ENCODE assay signal across 22 cellular contexts in the genomic region with DNA sequence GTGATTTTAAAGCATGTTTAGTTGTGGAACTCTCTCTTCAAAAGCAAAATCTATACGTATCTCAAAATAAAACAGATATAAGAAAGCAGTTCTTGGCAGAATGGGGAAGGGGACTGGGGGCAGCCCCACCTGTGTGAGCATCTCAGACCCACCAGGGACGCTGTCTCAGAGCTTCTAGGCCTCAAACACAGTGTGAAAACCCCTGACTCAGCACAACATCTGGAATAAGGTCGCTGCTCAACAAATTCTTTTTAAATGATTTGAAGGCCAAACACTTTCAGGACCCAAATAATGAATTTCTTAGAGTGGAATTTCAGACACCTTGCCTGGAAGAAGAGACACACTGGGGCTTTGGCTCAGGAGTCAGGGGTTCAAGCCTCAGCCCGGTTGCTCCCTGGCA. TPM values are rescaled to one million over a fixed set of nuclear protein-coding genes. Genes with fewer than 3 reads are reported as not detected.
A peak's percentile ranks its signal among the peaks of the same experiment; 100 is the strongest.
DNase-seq lines count a peak whose midpoint lies in the region; ATAC-seq, FAIRE-seq and TF ChIP-seq lines count a peak whose summit lies in the region.
"Had no signal": no experiment of that assay in that cellular context is flagged by ENCODE, and none has a peak within 500 bp of the region (broad histone marks: within the 10 kb centered on the region; RNA-seq: fewer than 3 reads in every experiment).

No MANE protein-coding gene starts in this region.

- in situ Hi-C loops in HepG2 (cut with HindIII; ENCODE audit: extremely low pct_ligation_motif_present, low pct_unique_long_range_greater_than_20kb) (no loop called here), K562 (cut with MboI) (no loop called here)

- H3K4me1 Mint-ChIP-seq in type B pancreatic cell (ENCODE audit: unreplicated experiment): peaks cover 31% of the 10 kb centered on the region
- no peaks in the 10 kb centered on the region for H3K4me1 Mint-ChIP-seq in activated CD4-positive, alpha-beta T cell treated with anti-CD3 and anti-CD28 coated beads for 36 hours
- H3K4me1 Mint-ChIP-seq: IgD-negative memory B cell had no signal

- H3K27me3 Mint-ChIP-seq in type B pancreatic cell: peaks cover 4% of the 10 kb centered on the region
- no peaks in the 10 kb centered on the region for H3K27me3 Mint-ChIP-seq in activated CD4-positive, alpha-beta T cell treated with anti-CD3 and anti-CD28 coated beads for 36 hours
- H3K27me3 Mint-ChIP-seq: CD4-positive, alpha-beta T cell; IgD-negative memory B cell had no signal

- no peak overlapping the region for H3K9ac ChIP-seq in HepG2 (ENCODE audit: insufficient read depth, low read depth, low read length)
- H3K9ac ChIP-seq in K562 (ENCODE audit: insufficient read depth in 1 of 2, low read depth in 2 of 2, low read length in 2 of 2): no peak overlapping the region

- H3K79me2 ChIP-seq in HepG2 (ENCODE audit: insufficient read depth, low read length): no peaks in the 10 kb centered on the region
- no peaks in the 10 kb centered on the region for H3K79me2 ChIP-seq in K562 (ENCODE audit: control insufficient read depth, insufficient read depth, low read length)

- BruUV-seq in HepG2 (replicated peaks; lab: Mats Ljungman, UMichigan) (no TSS peak), K562 (replicated peaks; lab: Mats Ljungman, UMichigan) (no TSS peak)

- FAIRE-seq in HepG2 (lab: Jason Lieb, UNC) (no peak), K562 (lab: Jason Lieb, UNC) (no peak)
- FAIRE-seq: D721Med, G401.6, GM12892, GM18507 had no signal

- 0 out of 2 replicates have a peak, but pooled peaks cover 6% of the 10 kb centered on the region for H3K4me1 ChIP-seq in HepG2 (ENCODE audit: insufficient read depth, low read length)
- H3K4me1 ChIP-seq in right lobe of liver: peaks cover 0 to 19% (median 0%) of the 10 kb centered on the region in 4 donors
- H3K4me1 ChIP-seq in K562 (replicated peaks in 1 of 2; ENCODE audit: control insufficient read depth in 2 of 2, insufficient read depth in 2 of 2, low read length in 2 of 2): peaks cover 3 to 9% of the 10 kb centered on the region in 2 experiments; a peak in 4 of 5 replicates
- H3K4me1 ChIP-seq: Caco-2 had no signal

- no peak for TF ChIP-seq POLR2A in HepG2 (IDR thresholded peaks at IDR 0.05; ENCODE audit: insufficient read depth in 1 of 2, low read depth in 2 of 2, low read length in 2 of 2)
- no peak for TF ChIP-seq POLR2A in right lobe of liver (IDR thresholded peaks at IDR 0.05)
- TF ChIP-seq POLR2A in K562 (conservative IDR thresholded peaks at IDR 0.05): no peak

- H3K9me1 ChIP-seq in K562 (ENCODE audit: control insufficient read depth, insufficient read depth, low read length): peaks cover 5% of the 10 kb centered on the region

- peak overlapping the region; percentile 27 for H3K27ac Mint-ChIP-seq in type B pancreatic cell
- no peak overlapping the region for H3K27ac Mint-ChIP-seq in activated CD4-positive, alpha-beta T cell treated with anti-CD3 and anti-CD28 coated beads for 36 hours
- H3K27ac Mint-ChIP-seq: CD4-positive, alpha-beta T cell had no signal

- no peak for TF ChIP-seq CTCF in HepG2 (CRISPR knock-in tag; IDR thresholded peaks at IDR 0.05)
- no peak for TF ChIP-seq CTCF in right lobe of liver (IDR thresholded peaks at IDR 0.05)
- TF ChIP-seq CTCF in K562 (IDR thresholded peaks at IDR 0.05 in 2 of 3, conservative IDR thresholded peaks at IDR 0.05 in 1 of 3; ENCODE audit: insufficient read depth in 2 of 3, low read depth in 1 of 3, low read length in 3 of 3): no peak
- TF ChIP-seq CTCF in type B pancreatic cell (conservative IDR thresholded peaks at IDR 0.05): no peak

- no peak for TF ChIP-seq EP300 in HepG2 (IDR thresholded peaks at IDR 0.05; ENCODE audit: low read depth in 2 of 2, low read length in 2 of 2)
- no peak for TF ChIP-seq EP300 in HepG2 (CRISPR knock-in tag; IDR thresholded peaks at IDR 0.05; ENCODE audit: borderline replicate concordance)
- no peak for TF ChIP-seq EP300 in K562 (IDR thresholded peaks at IDR 0.05; ENCODE audit: low read length)

- peaks cover 3 to 29% of the 10 kb centered on the region in 2 experiments; a peak in 3 of 5 replicates for H3K27me3 ChIP-seq in HepG2 (ENCODE audit: control insufficient read depth in 1 of 2, insufficient read depth in 2 of 2, low read length in 2 of 2)
- H3K27me3 ChIP-seq in right lobe of liver: no peaks in the 10 kb centered on the region
- H3K27me3 ChIP-seq in K562 (ENCODE audit: control insufficient read depth in 2 of 2, insufficient read depth in 2 of 2, low read length in 2 of 2): peaks cover 27 to 41% of the 10 kb centered on the region in 2 experiments

- no peak for TF ChIP-seq RAD21 in HepG2 (CRISPR knock-in tag; IDR thresholded peaks at IDR 0.05)
- no peak for TF ChIP-seq RAD21 in K562 (CRISPR knock-in tag; conservative IDR thresholded peaks at IDR 0.05 in 1 of 2, IDR thresholded peaks at IDR 0.05 in 1 of 2)

- WGBS in HepG2 (ENCODE audit: low lambda C conversion rate): 37% methylated on average over 4 of the region's 4 CpGs
- WGBS in right lobe of liver (ENCODE audit: insufficient coverage, low coverage, low lambda C conversion rate, missing lambda C conversion rate): 63% methylated on average over 4 of the region's 4 CpGs
- 11% methylated on average over 4 of the region's 4 CpGs for WGBS in K562 (ENCODE audit: insufficient coverage, low coverage, missing lambda C conversion rate)

- H3K4me3 Mint-ChIP-seq in type B pancreatic cell: no peak overlapping the region
- no peak overlapping the region for H3K4me3 Mint-ChIP-seq in activated CD4-positive, alpha-beta T cell treated with anti-CD3 and anti-CD28 coated beads for 36 hours
- H3K4me3 Mint-ChIP-seq: CD4-positive, alpha-beta T cell; IgD-negative memory B cell had no signal

- H4K20me1 ChIP-seq in HepG2 (ENCODE audit: insufficient read depth, low read length) (no peaks in the 10 kb centered on the region), K562 (replicated peaks; ENCODE audit: control insufficient read depth, insufficient read depth, low read length) (no peaks in the 10 kb centered on the region)

- no peaks in the 10 kb centered on the region for H3K36me3 Mint-ChIP-seq in type B pancreatic cell
- H3K36me3 Mint-ChIP-seq in activated CD4-positive, alpha-beta T cell treated with anti-CD3 and anti-CD28 coated beads for 36 hours (ENCODE audit: low read depth): no peaks in the 10 kb centered on the region
- H3K36me3 Mint-ChIP-seq: IgD-negative memory B cell had no signal

- H3K36me3 ChIP-seq in HepG2 (replicated peaks in 1 of 2; ENCODE audit: control insufficient read depth in 1 of 2, insufficient read depth in 2 of 2, low read length in 2 of 2) (no peaks in the 10 kb centered on the region), right lobe of liver (no peaks in the 10 kb centered on the region), K562 (ENCODE audit: control insufficient read depth, insufficient read depth, low read length) (no peaks in the 10 kb centered on the region)
- H3K36me3 ChIP-seq: HAP-1 had no signal

- H3K4me2 ChIP-seq in HepG2 (ENCODE audit: low read depth, low read length) (no peak overlapping the region), K562 (ENCODE audit: insufficient read depth, low read length) (no peak overlapping the region)

- no peak overlapping the region for H3K4me3 ChIP-seq in HepG2 (replicated peaks in 1 of 3; ENCODE audit: insufficient read depth in 1 of 3, low read depth in 2 of 3, low read length in 3 of 3)
- no peak overlapping the region for H3K4me3 ChIP-seq in right lobe of liver
- no peak overlapping the region for H3K4me3 ChIP-seq in K562
- H3K4me3 ChIP-seq: HAP-1 had no signal

- POLR2A ChIA-PET in HepG2 (lab: Yijun Ruan, JAX): no interaction called here
- POLR2A ChIA-PET in K562 (lab: Yijun Ruan, JAX): interaction anchor here (0.6 kb wide), 1 partner anchor 156 kb away, joined by 3 read pairs; no protein-coding TSS in a partner anchor
- POLR2A ChIA-PET in activated CD4-positive, alpha-beta T cell treated with anti-CD3 and anti-CD28 coated beads for 36 hours (lab: Charles Lee): no interaction called here

- ATAC-seq in HepG2 (no peak), right lobe of liver (no peak), K562 (no peak), HG02973 (IDR thresholded peaks at IDR 0.05; ENCODE audit: unreplicated experiment) (no peak)
- ATAC-seq in activated CD4-positive, alpha-beta T cell treated with anti-CD3 and anti-CD28 coated beads for 36 hours: no peak

- H3K9me3 ChIP-seq in HepG2 (ENCODE audit: low read length) (no peaks in the 10 kb centered on the region), right lobe of liver (no peaks in the 10 kb centered on the region), K562 (replicated peaks; ENCODE audit: control insufficient read depth, insufficient read depth, low read depth, low read length) (no peaks in the 10 kb centered on the region)
- H3K9me3 ChIP-seq: Caco-2, HAP-1 had no signal

- H3K27ac ChIP-seq in HepG2 (ENCODE audit: extremely low read length, insufficient read depth, low read length): no peak overlapping the region
- no peak overlapping the region for H3K27ac ChIP-seq in right lobe of liver
- H3K27ac ChIP-seq in K562 (ENCODE audit: extremely low read depth, low read depth, low read length): no peak overlapping the region
- H3K27ac ChIP-seq: C4-2B, HL-60 had no signal

- no peak for DNase-seq in HepG2 (ENCODE audit: low spot score)
- DNase-seq in right lobe of liver: no peak
- peak; percentile 37 for DNase-seq in RPMI8226
- DNase-seq in K562 (ENCODE audit: extremely low read depth in 1 of 4, low spot score in 3 of 4): no peak
- no peak for DNase-seq in type B pancreatic cell (ENCODE audit: extremely low spot score, unreplicated experiment)
- no peak for DNase-seq in AML-193 (lab: John Stamatoyannopoulos, UW)
- no peak for DNase-seq in activated CD4-positive, alpha-beta T cell treated with anti-CD3 and anti-CD28 coated beads for 36 hours
- DNase-seq: ACHN; Caco-2; CD4-positive, alpha-beta T cell; KG1 had no signal

- H3K9me3 Mint-ChIP-seq in type B pancreatic cell: no peaks in the 10 kb centered on the region
- H3K9me3 Mint-ChIP-seq in activated CD4-positive, alpha-beta T cell treated with anti-CD3 and anti-CD28 coated beads for 36 hours (ENCODE audit: low read depth): no peaks in the 10 kb centered on the region
- H3K9me3 Mint-ChIP-seq: CD4-positive, alpha-beta T cell; IgD-negative memory B cell had no signal

- H2AFZ ChIP-seq in HepG2 (ENCODE audit: low read length): no peak overlapping the region
- no peak overlapping the region for H2AFZ ChIP-seq in K562 (ENCODE audit: low read depth, low read length)

- intact Hi-C loops in HepG2 (cut with micrococcal nuclease; ENCODE audit: unreplicated experiment) (loop anchor here (10.0 kb wide), 1 partner anchor 87 kb away; no protein-coding TSS in a partner anchor), right lobe of liver (cut with DNase I) (no loop called here), K562 (cut with micrococcal nuclease) (no loop called here)
- intact Hi-C loops in activated CD4-positive, alpha-beta T cell treated with anti-CD3 and anti-CD28 coated beads for 36 hours (cut with DNase I, micrococcal nuclease): no loop called here

- CTCF ChIA-PET in HepG2 (lab: Yijun Ruan, JAX; ENCODE audit: low intra/inter-chr PET ratio, low total read pairs) (no interaction called here), K562 (lab: Yijun Ruan, JAX; ENCODE audit: low intra/inter-chr PET ratio) (no interaction called here)
- CTCF ChIA-PET in activated CD4-positive, alpha-beta T cell treated with anti-CD3 and anti-CD28 coated beads for 36 hours (lab: Charles Lee): interaction anchor here (0.9 kb wide), 1 partner anchor 11 kb away, joined by 3 read pairs; no protein-coding TSS in a partner anchor

RNA-seq across cellular contexts. Expression of a gene that starts 27.1 kb away (rescaled TPM):
- total RNA-seq in HepG2 (2016; rRNA removed; fragmentation: Illumina TruSeq; extraction: Trizol): not detected in 2 replicates
- total RNA-seq in HepG2 (2016; cell fraction: cytosol; rRNA removed; fragmentation: Illumina TruSeq; extraction: Trizol; ENCODE audit: low read depth): not detected in 2 replicates
- not detected in 2 replicates for total RNA-seq in HepG2 (2016; cell fraction: insoluble cytoplasmic fraction; rRNA removed; fragmentation: Illumina TruSeq; extraction: Trizol)
- total RNA-seq in HepG2 (2016; cell fraction: membrane; rRNA removed; fragmentation: Illumina TruSeq; extraction: Trizol): not detected in 2 replicates
- total RNA-seq in HepG2 (2016; cell fraction: nucleus; rRNA removed; fragmentation: Illumina TruSeq; extraction: Trizol): not detected in 2 replicates
- not detected in 2 replicates for polyA plus RNA-seq in HepG2 (2011; rRNA removed)
- not detected in 2 replicates for polyA plus RNA-seq in HepG2 (2011; cell fraction: cytosol; rRNA removed)
- not detected in 2 replicates for polyA plus RNA-seq in HepG2 (2011; cell fraction: nucleus; rRNA removed)
- not detected in 2 replicates for polyA plus RNA-seq in HepG2 (2012)
- polyA plus RNA-seq in HepG2 (2016; cell fraction: cytosol; fragmentation: Illumina TruSeq; extraction: Trizol; ENCODE audit: low read depth): not detected in 2 replicates
- not detected in 2 replicates for polyA plus RNA-seq in HepG2 (2016; cell fraction: insoluble cytoplasmic fraction; fragmentation: Illumina TruSeq; extraction: Trizol; ENCODE audit: low read depth)
- not detected in 2 replicates for polyA plus RNA-seq in HepG2 (2016; cell fraction: membrane; fragmentation: Illumina TruSeq; extraction: Trizol; ENCODE audit: low read depth)
- polyA plus RNA-seq in HepG2 (2016; cell fraction: nucleus; fragmentation: Illumina TruSeq; extraction: Trizol; ENCODE audit: insufficient read depth, low read depth): 0.53 TPM in 1 of 2 replicates, not detected in the other
- polyA minus RNA-seq in HepG2 (2011; rRNA and poly(A)+ RNA removed; ENCODE audit: low replicate concordance): not detected in 2 replicates
- not detected in 2 replicates for polyA minus RNA-seq in HepG2 (2011; cell fraction: cytosol; rRNA and poly(A)+ RNA removed)
- not detected in 2 replicates for polyA minus RNA-seq in HepG2 (2011; cell fraction: nucleus; rRNA and poly(A)+ RNA removed)
- under 1 TPM in 5 of 6 experiments, not detected in 1; 0.20 to 1.00 (median 0.26) TPM for total RNA-seq in right lobe of liver
- not detected in 2 replicates for total RNA-seq in K562 (2011; cell fraction: chromatin; rRNA removed; ENCODE audit: low replicate concordance)
- total RNA-seq in K562 (2011; cell fraction: nucleolus; rRNA removed): not detected in 2 replicates
- total RNA-seq in K562 (2011; cell fraction: nucleoplasm; rRNA removed): not detected in 2 replicates
- not detected in 2 replicates for total RNA-seq in K562 (2014; rRNA removed)
- total RNA-seq in K562 (2014; rRNA removed; fragmentation: Illumina TruSeq; extraction: Trizol): not detected in 2 replicates
- total RNA-seq in K562 (2015; rRNA removed; fragmentation: Illumina TruSeq; extraction: Trizol): not detected in 2 replicates
- not detected in 2 replicates for total RNA-seq in K562 (2021)
- not detected in 2 replicates for polyA plus RNA-seq in K562 (2011; rRNA removed)
- polyA plus RNA-seq in K562 (2011; cell fraction: cytosol; rRNA removed): not detected in 2 replicates
- polyA plus RNA-seq in K562 (2011; cell fraction: nucleus; rRNA removed): not detected in 2 replicates
- 0.13 and 0.35 TPM in 2 replicates for polyA plus RNA-seq in K562 (2012)
- polyA plus RNA-seq in K562 (2014; fragmentation: Illumina TruSeq; extraction: Trizol): 0.04 TPM in 1 of 2 replicates, not detected in the other
- under 1 TPM in 1 of 2 experiments, not detected in 1; 0.01 TPM for polyA plus RNA-seq in K562 (2014; fragmentation: Nextera tagmentation; extraction: Ambion mirVana)
- 0.65 TPM in 1 of 2 replicates, not detected in the other for polyA plus RNA-seq in K562 (2014; rRNA removed)
- polyA minus RNA-seq in K562 (2011; rRNA and poly(A)+ RNA removed): not detected in 2 replicates
- not detected in 2 replicates for polyA minus RNA-seq in K562 (2011; cell fraction: cytosol; rRNA and poly(A)+ RNA removed)
- polyA minus RNA-seq in K562 (2011; cell fraction: nucleus; rRNA and poly(A)+ RNA removed): not detected in 2 replicates
- total RNA-seq in type B pancreatic cell (ENCODE audit: low replicate concordance): 70.6 and 194 TPM in 2 replicates
- total RNA-seq in activated CD4-positive, alpha-beta T cell treated with anti-CD3 and anti-CD28 coated beads for 36 hours: not detected
- total RNA-seq: CD4-positive, alpha-beta T cell; H4 had no signal
- polyA plus RNA-seq: BJ, IgD-negative memory B cell had no signal

Comparison
In these comparisons a context has a peak if more than half of its experiments do, and no peak if none do; other contexts are left out.
1. RNA of a gene that starts 27.1 kb away (total RNA-seq): 70.6 to 194 TPM in type B pancreatic cell; 0.20 to 1.00 TPM in right lobe of liver, not detected in HepG2, not detected in K562 and not detected in activated CD4-positive, alpha-beta T cell treated with anti-CD3 and anti-CD28 coated beads for 36 hours; every median in the first group is over 10 times any median in the second.